ENCODE assay signal across 25 cellular contexts in genomic region chr10:97768322-97769315, GRCh38. TPM values are rescaled to one million over a fixed set of nuclear protein-coding genes. Genes with fewer than 3 reads are reported as not detected.
"Had no signal": no experiment of that assay in that cellular context is flagged by ENCODE, and none has a peak within 500 bp of the region (broad histone marks: within the 10 kb centered on the region; RNA-seq: fewer than 3 reads in every experiment).

No MANE protein-coding gene starts in this region.

- ATAC-seq: left colon; left ventricle myocardium superior; pancreas; right lobe of liver; stimulated activated naive B cell treated with anti-CD40 and anti-IgM and Interleukin-4, amounts not matched to agents 10 μg/mL and 1 μg/mL and 100 μg/mL, for 72 hours; stimulated activated naive CD8-positive, alpha-beta T cell treated with anti-CD3 and anti-CD28 coated beads, Interleukin-15, amount 100 ng/mL, for 72 hours had no signal

- H3K36me3 ChIP-seq: colonic mucosa, esophagus squamous epithelium, pancreas, right lobe of liver, transverse colon had no signal

- H3K27ac ChIP-seq: colonic mucosa, esophagus squamous epithelium, right lobe of liver, spleen, testis, transverse colon had no signal

- H3K4me1 ChIP-seq: colonic mucosa had no signal

- DNase-seq: colonic mucosa; dermis blood vessel endothelial cell; esophagus squamous epithelium; foreskin fibroblast; head of caudate nucleus; hippocampal formation; left colon; left ventricle myocardium superior; mesendoderm; naive B cell; nucleus accumbens; right lobe of liver; spleen; stimulated activated CD4-positive, alpha-beta T cell treated with anti-CD3 and anti-CD28 coated beads, Interleukin-15, amount 100 ng/mL, for 24 hours; stimulated activated CD4-positive, alpha-beta T cell treated with anti-CD3 and anti-CD28 coated beads, Interleukin-1b, Interleukin-23, amount 100 ng/mL, for 48 hours; stimulated activated CD4-positive, alpha-beta T cell treated with anti-CD3 and anti-CD28 coated beads, Interleukin-4, amount 100 ng/mL, for 24 hours; stimulated activated naive B cell treated with anti-CD40 and anti-IgM and Interleukin-4, amounts not matched to agents 10 μg/mL and 1 μg/mL and 100 μg/mL, for 72 hours; stimulated activated naive CD8-positive, alpha-beta T cell treated with anti-CD3 and anti-CD28 coated beads, Interleukin-15, amount 100 ng/mL, for 72 hours; testis; transverse colon had no signal

- H3K9me3 ChIP-seq: colonic mucosa, esophagus squamous epithelium, pancreas, right lobe of liver, spleen, testis, transverse colon had no signal

- H3K27me3 ChIP-seq: pancreas, right lobe of liver, testis had no signal

- H3K4me3 ChIP-seq: colonic mucosa, esophagus squamous epithelium, lung, right lobe of liver, spleen, testis, transverse colon had no signal

- H3K27ac Mint-ChIP-seq: stimulated activated naive B cell treated with anti-CD40 and anti-IgM and Interleukin-4, amounts not matched to agents 10 μg/mL and 1 μg/mL and 100 μg/mL, for 72 hours had no signal

- H3K9me3 Mint-ChIP-seq: naive B cell; neural crest cell; stimulated activated naive B cell treated with anti-CD40 and anti-IgM and Interleukin-4, amounts not matched to agents 10 μg/mL and 1 μg/mL and 100 μg/mL, for 72 hours; stimulated activated naive CD8-positive, alpha-beta T cell treated with anti-CD3 and anti-CD28 coated beads, Interleukin-15, amount 100 ng/mL, for 72 hours had no signal

- H3K4me3 Mint-ChIP-seq: naive B cell; stimulated activated naive B cell treated with anti-CD40 and anti-IgM and Interleukin-4, amounts not matched to agents 10 μg/mL and 1 μg/mL and 100 μg/mL, for 72 hours; stimulated activated naive CD8-positive, alpha-beta T cell treated with anti-CD3 and anti-CD28 coated beads, Interleukin-15, amount 100 ng/mL, for 72 hours had no signal

RNA-seq across cellular contexts. Expression of gene SFRP5, which starts 3.2 kb away (rescaled TPM):
- total RNA-seq: dermis blood vessel endothelial cell, epithelial cell of proximal tubule, kidney epithelial cell, neural crest cell, spleen had no signal
